Comparison of ENCODE assay signal across 26 cellular contexts in genomic region chr1:11772458-11772857, GRCh38. TPM values are rescaled to one million over a fixed set of nuclear protein-coding genes. Genes with fewer than 3 reads are reported as not detected.
DNase-seq lines count a peak whose midpoint lies in the region; TF ChIP-seq lines count a peak whose summit lies in the region.
"Had no signal": no experiment of that assay in that cellular context is flagged by ENCODE, and none has a peak within 500 bp of the region (broad histone marks: within the 10 kb centered on the region; RNA-seq: fewer than 3 reads in every experiment).

No MANE protein-coding gene starts in this region.

- no peaks in the 10 kb centered on the region for H4K20me1 ChIP-seq in BLaER1
- no peaks in the 10 kb centered on the region for H4K20me1 ChIP-seq in Loucy (ENCODE audit: insufficient read depth, low read length, poor library complexity, severe bottlenecking)

- 0 out of 2 replicates have a peak overlapping the region, but pooled peaks have one; percentile 2 for H2AFZ ChIP-seq in Loucy (ENCODE audit: low read length)

- no peaks in the 10 kb centered on the region for H3F3A ChIP-seq in Loucy (ENCODE audit: low read depth)

- no peak overlapping the region for H3K9ac ChIP-seq in BLaER1
- H3K9ac ChIP-seq in Loucy (ENCODE audit: low read depth, low read length, poor library complexity, severe bottlenecking), result no peak overlapping the region

- H3K27me3 Mint-ChIP-seq in CD14-positive monocyte (ENCODE audit: low read depth in 3 of 3), result peaks cover 0 to under 1% (median 0%) of the 10 kb centered on the region in 3 donors
- peaks cover 1% of the 10 kb centered on the region for H3K27me3 Mint-ChIP-seq in endothelial cell (ENCODE audit: unreplicated experiment)
- H3K27me3 Mint-ChIP-seq: activated CD4-positive, alpha-beta T cell treated with anti-CD3 and anti-CD28 coated beads for 36 hours had no signal

- H3K9me3 Mint-ChIP-seq in CD14-positive monocyte (no peaks in the 10 kb centered on the region), endothelial cell (ENCODE audit: unreplicated experiment) (no peaks in the 10 kb centered on the region)
- H3K9me3 Mint-ChIP-seq: activated T-cell treated with anti-CD3 and anti-CD28 coated beads, Interleukin-2, amount 50 U/mL, for 4 hours; endodermal cell had no signal

- H3K4me3 ChIP-seq in BLaER1 (no peak overlapping the region), Loucy (ENCODE audit: low read length, poor library complexity, severe bottlenecking) (no peak overlapping the region), WERI-Rb-1 (ENCODE audit: low read depth, low read length) (no peak overlapping the region)
- H3K4me3 ChIP-seq: colonic mucosa, vagina had no signal

- DNase-seq in CD14-positive monocyte (ENCODE audit: low spot score) (peak; percentile 43), WERI-Rb-1 (peak; percentile 53), C1 segment of cervical spinal cord (lab: John Stamatoyannopoulos, UW) (no peak), KG1 (lab: John Stamatoyannopoulos, UW) (no peak), endothelial cell (ENCODE audit: low spot score) (no peak)
- DNase-seq: activated CD4-positive, alpha-beta T cell treated with anti-CD3 and anti-CD28 coated beads for 36 hours; activated CD8-positive, alpha-beta memory T cell treated with anti-CD3 and anti-CD28 coated beads for 24 hours; activated naive CD4-positive, alpha-beta T cell; activated T-cell treated with anti-CD3 and anti-CD28 coated beads, Interleukin-2, amount 50 U/mL, for 4 hours; amygdala; colonic mucosa; endodermal cell; mammary epithelial cell; NCI-H1092; NCI-H2081; nucleus accumbens; SHP77 had no signal

- H3K36me3 Mint-ChIP-seq in CD14-positive monocyte (no peaks in the 10 kb centered on the region), endothelial cell (ENCODE audit: low read depth, unreplicated experiment) (no peaks in the 10 kb centered on the region)

- peaks cover 6% of the 10 kb centered on the region for H3K4me1 Mint-ChIP-seq in CD14-positive monocyte
- no peaks in the 10 kb centered on the region for H3K4me1 Mint-ChIP-seq in endothelial cell (ENCODE audit: unreplicated experiment)
- H3K4me1 Mint-ChIP-seq: activated CD4-positive, alpha-beta T cell treated with anti-CD3 and anti-CD28 coated beads for 36 hours; endodermal cell had no signal

- H3K4me1 ChIP-seq in BLaER1 (peaks cover 21% of the 10 kb centered on the region), Loucy (ENCODE audit: insufficient read depth, low read length, poor library complexity, severe bottlenecking) (no peaks in the 10 kb centered on the region)
- H3K4me1 ChIP-seq: colonic mucosa, vagina had no signal

- no peaks in the 10 kb centered on the region for H3K79me2 ChIP-seq in Loucy (ENCODE audit: insufficient read depth, low read length)

- no peak overlapping the region for H3K4me3 Mint-ChIP-seq in CD14-positive monocyte
- no peak overlapping the region for H3K4me3 Mint-ChIP-seq in endothelial cell (ENCODE audit: unreplicated experiment)
- H3K4me3 Mint-ChIP-seq: activated CD4-positive, alpha-beta T cell treated with anti-CD3 and anti-CD28 coated beads for 36 hours; activated T-cell treated with anti-CD3 and anti-CD28 coated beads, Interleukin-2, amount 50 U/mL, for 4 hours; endodermal cell had no signal

- H3K4me2 ChIP-seq in BLaER1 (peak overlapping the region; percentile 30), Loucy (ENCODE audit: low read depth, low read length, poor library complexity, severe bottlenecking) (no peak overlapping the region)

- H3K36me3 ChIP-seq in BLaER1 (no peaks in the 10 kb centered on the region), Loucy (ENCODE audit: insufficient read depth, low read length) (no peaks in the 10 kb centered on the region), WERI-Rb-1 (no peaks in the 10 kb centered on the region)
- H3K36me3 ChIP-seq: colonic mucosa, vagina had no signal

- no peaks in the 10 kb centered on the region for H3K27me3 ChIP-seq in BLaER1
- no peaks in the 10 kb centered on the region for H3K27me3 ChIP-seq in Loucy (ENCODE audit: insufficient read depth, low read length, poor library complexity, severe bottlenecking)
- no peaks in the 10 kb centered on the region for H3K27me3 ChIP-seq in WERI-Rb-1 (ENCODE audit: insufficient read depth, low read depth, severe bottlenecking)
- H3K27me3 ChIP-seq: colonic mucosa, vagina had no signal

- H3K9me3 ChIP-seq in BLaER1, result no peaks in the 10 kb centered on the region
- no peaks in the 10 kb centered on the region for H3K9me3 ChIP-seq in Loucy (ENCODE audit: insufficient read depth, low read depth, low read length)
- H3K9me3 ChIP-seq in WERI-Rb-1 (ENCODE audit: severe bottlenecking), result no peaks in the 10 kb centered on the region
- H3K9me3 ChIP-seq: colonic mucosa, vagina had no signal

- no peaks in the 10 kb centered on the region for H3K9me2 ChIP-seq in Loucy (replicated peaks; ENCODE audit: low read depth, low read length)

- peak overlapping the region in 1 of 7 donors; percentile 2 for H3K27ac Mint-ChIP-seq in CD14-positive monocyte
- no peak overlapping the region for H3K27ac Mint-ChIP-seq in endothelial cell (ENCODE audit: unreplicated experiment)
- H3K27ac Mint-ChIP-seq: activated CD4-positive, alpha-beta T cell treated with anti-CD3 and anti-CD28 coated beads for 36 hours; endodermal cell had no signal

- intact Hi-C loops in CD14-positive monocyte (cut with micrococcal nuclease), result no loop called here

- H3K27ac ChIP-seq in BLaER1 (0 out of 2 replicates have a peak overlapping the region, but pooled peaks have one; percentile 30), WERI-Rb-1 (no peak overlapping the region)
- H3K27ac ChIP-seq: colonic mucosa, vagina had no signal

- TF ChIP-seq CTCF in CD14-positive monocyte (IDR thresholded peaks at IDR 0.05) (no peak), Loucy (conservative IDR thresholded peaks at IDR 0.05; ENCODE audit: low read length) (no peak), WERI-Rb-1 (IDR thresholded peaks at IDR 0.05; ENCODE audit: low read depth, low read length) (no peak), endothelial cell (IDR thresholded peaks at IDR 0.05; ENCODE audit: unreplicated experiment) (no peak)

RNA-seq across cellular contexts. Expression of gene C1orf167, which starts 10.5 kb away (rescaled TPM):
- polyA plus RNA-seq in CD14-positive monocyte, result not detected
- total RNA-seq in endothelial cell (ENCODE audit: unreplicated experiment), result 0.44 TPM
- total RNA-seq: activated CD4-positive, alpha-beta T cell treated with anti-CD3 and anti-CD28 coated beads for 36 hours; activated T-cell treated with anti-CD3 and anti-CD28 coated beads, Interleukin-2, amount 50 U/mL, for 4 hours; bronchial epithelial cell; colonic mucosa; glomerular endothelial cell; H4; mammary epithelial cell; NCI-H460; pulmonary artery endothelial cell; temporal lobe; vagina had no signal
- polyA plus RNA-seq: mammary epithelial cell had no signal

RNA-seq across cellular contexts. Expression of gene MTHFR, which starts 33.3 kb away (rescaled TPM):
- polyA plus RNA-seq in CD14-positive monocyte, result 1 to 10 TPM; 4.5 to 8.5 TPM
- 27.2 TPM for total RNA-seq in endothelial cell (ENCODE audit: unreplicated experiment)

RNA-seq across cellular contexts. Expression of gene CLCN6, which starts 33.5 kb away (rescaled TPM):
- polyA plus RNA-seq in CD14-positive monocyte, result 1 to 10 TPM; 3.8 to 4.2 TPM
- 42.9 TPM for total RNA-seq in endothelial cell (ENCODE audit: unreplicated experiment)

RNA-seq across cellular contexts. Expression of gene AGTRAP, which starts 36.5 kb away (rescaled TPM):
- 100 to 1,000 TPM; 842 to 938 TPM for polyA plus RNA-seq in CD14-positive monocyte
- total RNA-seq in endothelial cell (ENCODE audit: unreplicated experiment), result 25.1 TPM

Comparison
In these comparisons a context has a peak if more than half of its experiments do, and no peak if none do; other contexts are left out.
1. DNase-seq: peak in CD14-positive monocyte (single experiment) and WERI-Rb-1 (single experiment); none in C1 segment of cervical spinal cord (0 of 14), KG1 (single experiment) and endothelial cell (single experiment).